Comparison of ENCODE assay signal across 8 cellular contexts in the genomic region with DNA sequence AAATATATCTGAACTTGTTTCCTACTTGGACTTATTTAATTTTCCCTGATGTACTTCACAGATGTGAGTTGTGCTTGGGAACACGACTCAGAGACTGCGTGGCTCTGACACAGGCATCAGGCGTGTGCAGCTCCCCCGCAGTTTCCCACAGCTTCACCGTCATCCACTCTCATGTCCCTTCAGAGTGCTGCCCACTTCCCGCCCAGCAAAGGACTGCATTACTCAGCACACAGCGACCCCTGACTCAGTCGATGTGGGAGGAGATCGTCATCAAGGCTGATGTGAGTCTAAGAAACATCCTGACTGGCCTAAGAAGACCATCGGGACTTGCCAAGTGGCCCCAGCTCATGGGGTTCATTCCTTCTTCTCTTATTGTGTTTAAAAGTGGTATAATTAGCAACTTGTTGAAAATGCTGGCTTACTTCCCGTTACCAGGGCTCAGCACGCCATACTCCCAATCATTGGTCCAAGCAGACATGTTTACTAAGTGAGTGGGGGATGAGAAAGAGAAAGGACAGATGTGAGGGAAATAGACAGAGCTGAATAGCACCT.
DNase-seq lines count a peak whose midpoint lies in the region; ATAC-seq lines count a peak whose summit lies in the region.

No MANE protein-coding gene starts in this region.

- ATAC-seq in GM21367 (IDR thresholded peaks at IDR 0.05; ENCODE audit: unreplicated experiment), result no peak
- ATAC-seq in HG02623 (IDR thresholded peaks at IDR 0.05; ENCODE audit: unreplicated experiment), result no peak

- in situ Hi-C loops in KBM-7 (cut with MboI; ENCODE audit: low pct_unique_long_range_greater_than_20kb, low sequenced_read_pairs), result no loop called here

- DNase-seq in MV-4-11 (lab: John Stamatoyannopoulos, UW) (peak; percentile 26), islet precursor cell (peak; percentile 87), epidermal melanocyte (ENCODE audit: insufficient read length, low spot score) (no peak), KBM-7 (no peak)
- DNase-seq in activated T-helper 9 cell treated with anti-CD3 and anti-CD28 coated beads, Interleukin-2, amount 50 U/mL, for 16 hours (ENCODE audit: low read depth), result peak; percentile 65
- peak; percentile 74 to 80 for DNase-seq in stimulated activated CD4-positive, alpha-beta T cell treated with anti-CD3 and anti-CD28 coated beads, Interleukin-4, amount 100 ng/mL, for 48 hours (ENCODE audit: low read depth in 2 of 2)

Comparison
In these comparisons a context has a peak if more than half of its experiments do, and no peak if none do; other contexts are left out.
1. DNase-seq: peak in MV-4-11 (single experiment), activated T-helper 9 cell treated with anti-CD3 and anti-CD28 coated beads, Interleukin-2, amount 50 U/mL, for 16 hours (single experiment), islet precursor cell (single experiment) and stimulated activated CD4-positive, alpha-beta T cell treated with anti-CD3 and anti-CD28 coated beads, Interleukin-4, amount 100 ng/mL, for 48 hours (2 of 2); none in epidermal melanocyte (single experiment) and KBM-7 (single experiment).